Comparison of ENCODE assay signal across 1 cellular context in the genomic region with DNA sequence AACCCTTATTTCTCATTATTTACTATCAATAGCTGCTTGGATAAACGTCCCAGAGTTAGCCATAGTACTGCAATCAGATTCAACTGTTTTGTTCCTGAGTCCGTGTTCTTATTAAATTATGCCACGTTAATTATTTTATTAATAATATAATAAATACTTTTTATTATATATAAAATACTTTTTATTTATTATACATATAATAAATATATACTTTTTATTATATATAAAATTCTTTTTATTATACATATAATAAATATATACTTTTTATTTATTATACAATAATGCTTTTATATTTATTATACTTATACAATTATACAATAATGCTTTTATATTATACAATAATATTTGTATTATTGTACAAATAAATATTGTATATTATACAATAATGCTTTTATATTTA.
TF ChIP-seq lines count a peak whose summit lies in the region.

No MANE protein-coding gene starts in this region.

TF ChIP-seq in HepG2, 621 proteins besides CTCF, POLR2A, EP300 and RAD21:
- TF ChIP-seq SAP130 (CRISPR knock-in tag; IDR thresholded peaks at IDR 0.05; ENCODE audit: low read depth) (no peak), NR2C2 (CRISPR knock-in tag; IDR thresholded peaks at IDR 0.05; ENCODE audit: borderline replicate concordance) (no peak), ZNF337 (CRISPR knock-in tag; IDR thresholded peaks at IDR 0.05; ENCODE audit: borderline replicate concordance, low read depth) (no peak), ZNF790 (CRISPR knock-in tag; IDR thresholded peaks at IDR 0.05; ENCODE audit: borderline replicate concordance) (no peak), ZNF598 (CRISPR knock-in tag; IDR thresholded peaks at IDR 0.05; ENCODE audit: borderline replicate concordance) (no peak), ZFX (CRISPR knock-in tag; IDR thresholded peaks at IDR 0.05; ENCODE audit: low read depth) (no peak), ZNF264 (CRISPR knock-in tag; IDR thresholded peaks at IDR 0.05) (no peak)
- TF ChIP-seq, protein P1, sequence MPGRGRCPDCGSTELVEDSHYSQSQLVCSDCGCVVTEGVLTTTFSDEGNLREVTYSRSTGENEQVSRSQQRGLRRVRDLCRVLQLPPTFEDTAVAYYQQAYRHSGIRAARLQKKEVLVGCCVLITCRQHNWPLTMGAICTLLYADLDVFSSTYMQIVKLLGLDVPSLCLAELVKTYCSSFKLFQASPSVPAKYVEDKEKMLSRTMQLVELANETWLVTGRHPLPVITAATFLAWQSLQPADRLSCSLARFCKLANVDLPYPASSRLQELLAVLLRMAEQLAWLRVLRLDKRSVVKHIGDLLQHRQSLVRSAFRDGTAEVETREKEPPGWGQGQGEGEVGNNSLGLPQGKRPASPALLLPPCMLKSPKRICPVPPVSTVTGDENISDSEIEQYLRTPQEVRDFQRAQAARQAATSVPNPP (CRISPR knock-in tag; IDR thresholded peaks at IDR 0.05): no peak
- TF ChIP-seq, protein P2, sequence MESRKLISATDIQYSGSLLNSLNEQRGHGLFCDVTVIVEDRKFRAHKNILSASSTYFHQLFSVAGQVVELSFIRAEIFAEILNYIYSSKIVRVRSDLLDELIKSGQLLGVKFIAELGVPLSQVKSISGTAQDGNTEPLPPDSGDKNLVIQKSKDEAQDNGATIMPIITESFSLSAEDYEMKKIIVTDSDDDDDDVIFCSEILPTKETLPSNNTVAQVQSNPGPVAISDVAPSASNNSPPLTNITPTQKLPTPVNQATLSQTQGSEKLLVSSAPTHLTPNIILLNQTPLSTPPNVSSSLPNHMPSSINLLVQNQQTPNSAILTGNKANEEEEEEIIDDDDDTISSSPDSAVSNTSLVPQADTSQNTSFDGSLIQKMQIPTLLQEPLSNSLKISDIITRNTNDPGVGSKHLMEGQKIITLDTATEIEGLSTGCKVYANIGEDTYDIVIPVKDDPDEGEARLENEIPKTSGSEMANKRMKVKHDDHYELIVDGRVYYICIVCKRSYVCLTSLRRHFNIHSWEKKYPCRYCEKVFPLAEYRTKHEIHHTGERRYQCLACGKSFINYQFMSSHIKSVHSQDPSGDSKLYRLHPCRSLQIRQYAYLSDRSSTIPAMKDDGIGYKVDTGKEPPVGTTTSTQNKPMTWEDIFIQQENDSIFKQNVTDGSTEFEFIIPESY (CRISPR knock-in tag; IDR thresholded peaks at IDR 0.05): no peak
- TF ChIP-seq, protein P3, sequence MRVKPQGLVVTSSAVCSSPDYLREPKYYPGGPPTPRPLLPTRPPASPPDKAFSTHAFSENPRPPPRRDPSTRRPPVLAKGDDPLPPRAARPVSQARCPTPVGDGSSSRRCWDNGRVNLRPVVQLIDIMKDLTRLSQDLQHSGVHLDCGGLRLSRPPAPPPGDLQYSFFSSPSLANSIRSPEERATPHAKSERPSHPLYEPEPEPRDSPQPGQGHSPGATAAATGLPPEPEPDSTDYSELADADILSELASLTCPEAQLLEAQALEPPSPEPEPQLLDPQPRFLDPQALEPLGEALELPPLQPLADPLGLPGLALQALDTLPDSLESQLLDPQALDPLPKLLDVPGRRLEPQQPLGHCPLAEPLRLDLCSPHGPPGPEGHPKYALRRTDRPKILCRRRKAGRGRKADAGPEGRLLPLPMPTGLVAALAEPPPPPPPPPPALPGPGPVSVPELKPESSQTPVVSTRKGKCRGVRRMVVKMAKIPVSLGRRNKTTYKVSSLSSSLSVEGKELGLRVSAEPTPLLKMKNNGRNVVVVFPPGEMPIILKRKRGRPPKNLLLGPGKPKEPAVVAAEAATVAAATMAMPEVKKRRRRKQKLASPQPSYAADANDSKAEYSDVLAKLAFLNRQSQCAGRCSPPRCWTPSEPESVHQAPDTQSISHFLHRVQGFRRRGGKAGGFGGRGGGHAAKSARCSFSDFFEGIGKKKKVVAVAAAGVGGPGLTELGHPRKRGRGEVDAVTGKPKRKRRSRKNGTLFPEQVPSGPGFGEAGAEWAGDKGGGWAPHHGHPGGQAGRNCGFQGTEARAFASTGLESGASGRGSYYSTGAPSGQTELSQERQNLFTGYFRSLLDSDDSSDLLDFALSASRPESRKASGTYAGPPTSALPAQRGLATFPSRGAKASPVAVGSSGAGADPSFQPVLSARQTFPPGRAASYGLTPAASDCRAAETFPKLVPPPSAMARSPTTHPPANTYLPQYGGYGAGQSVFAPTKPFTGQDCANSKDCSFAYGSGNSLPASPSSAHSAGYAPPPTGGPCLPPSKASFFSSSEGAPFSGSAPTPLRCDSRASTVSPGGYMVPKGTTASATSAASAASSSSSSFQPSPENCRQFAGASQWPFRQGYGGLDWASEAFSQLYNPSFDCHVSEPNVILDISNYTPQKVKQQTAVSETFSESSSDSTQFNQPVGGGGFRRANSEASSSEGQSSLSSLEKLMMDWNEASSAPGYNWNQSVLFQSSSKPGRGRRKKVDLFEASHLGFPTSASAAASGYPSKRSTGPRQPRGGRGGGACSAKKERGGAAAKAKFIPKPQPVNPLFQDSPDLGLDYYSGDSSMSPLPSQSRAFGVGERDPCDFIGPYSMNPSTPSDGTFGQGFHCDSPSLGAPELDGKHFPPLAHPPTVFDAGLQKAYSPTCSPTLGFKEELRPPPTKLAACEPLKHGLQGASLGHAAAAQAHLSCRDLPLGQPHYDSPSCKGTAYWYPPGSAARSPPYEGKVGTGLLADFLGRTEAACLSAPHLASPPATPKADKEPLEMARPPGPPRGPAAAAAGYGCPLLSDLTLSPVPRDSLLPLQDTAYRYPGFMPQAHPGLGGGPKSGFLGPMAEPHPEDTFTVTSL (CRISPR knock-in tag; IDR thresholded peaks at IDR 0.05; ENCODE audit: borderline replicate concordance): no peak
- TF ChIP-seq, protein P4, sequence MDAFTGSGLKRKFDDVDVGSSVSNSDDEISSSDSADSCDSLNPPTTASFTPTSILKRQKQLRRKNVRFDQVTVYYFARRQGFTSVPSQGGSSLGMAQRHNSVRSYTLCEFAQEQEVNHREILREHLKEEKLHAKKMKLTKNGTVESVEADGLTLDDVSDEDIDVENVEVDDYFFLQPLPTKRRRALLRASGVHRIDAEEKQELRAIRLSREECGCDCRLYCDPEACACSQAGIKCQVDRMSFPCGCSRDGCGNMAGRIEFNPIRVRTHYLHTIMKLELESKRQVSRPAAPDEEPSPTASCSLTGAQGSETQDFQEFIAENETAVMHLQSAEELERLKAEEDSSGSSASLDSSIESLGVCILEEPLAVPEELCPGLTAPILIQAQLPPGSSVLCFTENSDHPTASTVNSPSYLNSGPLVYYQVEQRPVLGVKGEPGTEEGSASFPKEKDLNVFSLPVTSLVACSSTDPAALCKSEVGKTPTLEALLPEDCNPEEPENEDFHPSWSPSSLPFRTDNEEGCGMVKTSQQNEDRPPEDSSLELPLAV (CRISPR knock-in tag; conservative IDR thresholded peaks at IDR 0.05; ENCODE audit: low read depth): no peak
- TF ChIP-seq, protein P5, sequence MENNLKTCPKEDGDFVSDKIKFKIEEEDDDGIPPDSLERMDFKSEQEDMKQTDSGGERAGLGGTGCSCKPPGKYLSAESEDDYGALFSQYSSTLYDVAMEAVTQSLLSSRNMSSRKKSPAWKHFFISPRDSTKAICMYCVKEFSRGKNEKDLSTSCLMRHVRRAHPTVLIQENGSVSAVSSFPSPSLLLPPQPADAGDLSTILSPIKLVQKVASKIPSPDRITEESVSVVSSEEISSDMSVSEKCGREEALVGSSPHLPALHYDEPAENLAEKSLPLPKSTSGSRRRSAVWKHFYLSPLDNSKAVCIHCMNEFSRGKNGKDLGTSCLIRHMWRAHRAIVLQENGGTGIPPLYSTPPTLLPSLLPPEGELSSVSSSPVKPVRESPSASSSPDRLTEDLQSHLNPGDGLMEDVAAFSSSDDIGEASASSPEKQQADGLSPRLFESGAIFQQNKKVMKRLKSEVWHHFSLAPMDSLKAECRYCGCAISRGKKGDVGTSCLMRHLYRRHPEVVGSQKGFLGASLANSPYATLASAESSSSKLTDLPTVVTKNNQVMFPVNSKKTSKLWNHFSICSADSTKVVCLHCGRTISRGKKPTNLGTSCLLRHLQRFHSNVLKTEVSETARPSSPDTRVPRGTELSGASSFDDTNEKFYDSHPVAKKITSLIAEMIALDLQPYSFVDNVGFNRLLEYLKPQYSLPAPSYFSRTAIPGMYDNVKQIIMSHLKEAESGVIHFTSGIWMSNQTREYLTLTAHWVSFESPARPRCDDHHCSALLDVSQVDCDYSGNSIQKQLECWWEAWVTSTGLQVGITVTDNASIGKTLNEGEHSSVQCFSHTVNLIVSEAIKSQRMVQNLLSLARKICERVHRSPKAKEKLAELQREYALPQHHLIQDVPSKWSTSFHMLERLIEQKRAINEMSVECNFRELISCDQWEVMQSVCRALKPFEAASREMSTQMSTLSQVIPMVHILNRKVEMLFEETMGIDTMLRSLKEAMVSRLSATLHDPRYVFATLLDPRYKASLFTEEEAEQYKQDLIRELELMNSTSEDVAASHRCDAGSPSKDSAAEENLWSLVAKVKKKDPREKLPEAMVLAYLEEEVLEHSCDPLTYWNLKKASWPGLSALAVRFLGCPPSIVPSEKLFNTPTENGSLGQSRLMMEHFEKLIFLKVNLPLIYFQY (CRISPR knock-in tag; IDR thresholded peaks at IDR 0.05; ENCODE audit: borderline replicate concordance): no peak
